ENCODE assay signal across 1 cellular context in the genomic region with DNA sequence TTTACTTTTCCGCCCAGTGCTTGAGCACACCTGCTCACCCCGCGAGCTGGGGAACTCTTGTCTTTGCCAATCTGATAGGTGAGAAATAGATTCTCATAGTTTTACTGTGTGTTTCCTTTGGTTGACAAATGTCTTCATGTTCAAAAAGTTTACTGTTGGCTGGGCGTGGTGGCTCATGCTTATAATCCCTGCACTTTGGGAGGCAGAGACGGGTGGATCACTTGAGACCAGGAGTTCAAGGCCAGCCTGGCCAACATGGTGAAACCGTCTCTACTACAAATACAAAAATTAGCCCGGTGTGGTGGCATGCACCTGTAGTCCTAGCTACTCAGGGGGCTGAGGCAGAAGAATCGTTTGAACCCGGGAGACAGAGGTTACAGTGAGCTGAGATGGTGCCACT.
TF ChIP-seq lines count a peak whose summit lies in the region.

No MANE protein-coding gene starts in this region.

TF ChIP-seq in HepG2, 621 proteins besides CTCF, POLR2A, EP300 and RAD21 (continued from another document and continues in another):
- no peak for TF ChIP-seq SP2 (CRISPR knock-in tag; IDR thresholded peaks at IDR 0.05)
- TF ChIP-seq, protein P1, sequence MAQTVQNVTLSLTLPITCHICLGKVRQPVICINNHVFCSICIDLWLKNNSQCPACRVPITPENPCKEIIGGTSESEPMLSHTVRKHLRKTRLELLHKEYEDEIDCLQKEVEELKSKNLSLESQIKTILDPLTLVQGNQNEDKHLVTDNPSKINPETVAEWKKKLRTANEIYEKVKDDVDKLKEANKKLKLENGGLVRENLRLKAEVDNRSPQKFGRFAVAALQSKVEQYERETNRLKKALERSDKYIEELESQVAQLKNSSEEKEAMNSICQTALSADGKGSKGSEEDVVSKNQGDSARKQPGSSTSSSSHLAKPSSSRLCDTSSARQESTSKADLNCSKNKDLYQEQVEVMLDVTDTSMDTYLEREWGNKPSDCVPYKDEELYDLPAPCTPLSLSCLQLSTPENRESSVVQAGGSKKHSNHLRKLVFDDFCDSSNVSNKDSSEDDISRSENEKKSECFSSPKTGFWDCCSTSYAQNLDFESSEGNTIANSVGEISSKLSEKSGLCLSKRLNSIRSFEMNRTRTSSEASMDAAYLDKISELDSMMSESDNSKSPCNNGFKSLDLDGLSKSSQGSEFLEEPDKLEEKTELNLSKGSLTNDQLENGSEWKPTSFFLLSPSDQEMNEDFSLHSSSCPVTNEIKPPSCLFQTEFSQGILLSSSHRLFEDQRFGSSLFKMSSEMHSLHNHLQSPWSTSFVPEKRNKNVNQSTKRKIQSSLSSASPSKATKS (CRISPR knock-in tag; IDR thresholded peaks at IDR 0.05), result no peak
- TF ChIP-seq, protein P2, sequence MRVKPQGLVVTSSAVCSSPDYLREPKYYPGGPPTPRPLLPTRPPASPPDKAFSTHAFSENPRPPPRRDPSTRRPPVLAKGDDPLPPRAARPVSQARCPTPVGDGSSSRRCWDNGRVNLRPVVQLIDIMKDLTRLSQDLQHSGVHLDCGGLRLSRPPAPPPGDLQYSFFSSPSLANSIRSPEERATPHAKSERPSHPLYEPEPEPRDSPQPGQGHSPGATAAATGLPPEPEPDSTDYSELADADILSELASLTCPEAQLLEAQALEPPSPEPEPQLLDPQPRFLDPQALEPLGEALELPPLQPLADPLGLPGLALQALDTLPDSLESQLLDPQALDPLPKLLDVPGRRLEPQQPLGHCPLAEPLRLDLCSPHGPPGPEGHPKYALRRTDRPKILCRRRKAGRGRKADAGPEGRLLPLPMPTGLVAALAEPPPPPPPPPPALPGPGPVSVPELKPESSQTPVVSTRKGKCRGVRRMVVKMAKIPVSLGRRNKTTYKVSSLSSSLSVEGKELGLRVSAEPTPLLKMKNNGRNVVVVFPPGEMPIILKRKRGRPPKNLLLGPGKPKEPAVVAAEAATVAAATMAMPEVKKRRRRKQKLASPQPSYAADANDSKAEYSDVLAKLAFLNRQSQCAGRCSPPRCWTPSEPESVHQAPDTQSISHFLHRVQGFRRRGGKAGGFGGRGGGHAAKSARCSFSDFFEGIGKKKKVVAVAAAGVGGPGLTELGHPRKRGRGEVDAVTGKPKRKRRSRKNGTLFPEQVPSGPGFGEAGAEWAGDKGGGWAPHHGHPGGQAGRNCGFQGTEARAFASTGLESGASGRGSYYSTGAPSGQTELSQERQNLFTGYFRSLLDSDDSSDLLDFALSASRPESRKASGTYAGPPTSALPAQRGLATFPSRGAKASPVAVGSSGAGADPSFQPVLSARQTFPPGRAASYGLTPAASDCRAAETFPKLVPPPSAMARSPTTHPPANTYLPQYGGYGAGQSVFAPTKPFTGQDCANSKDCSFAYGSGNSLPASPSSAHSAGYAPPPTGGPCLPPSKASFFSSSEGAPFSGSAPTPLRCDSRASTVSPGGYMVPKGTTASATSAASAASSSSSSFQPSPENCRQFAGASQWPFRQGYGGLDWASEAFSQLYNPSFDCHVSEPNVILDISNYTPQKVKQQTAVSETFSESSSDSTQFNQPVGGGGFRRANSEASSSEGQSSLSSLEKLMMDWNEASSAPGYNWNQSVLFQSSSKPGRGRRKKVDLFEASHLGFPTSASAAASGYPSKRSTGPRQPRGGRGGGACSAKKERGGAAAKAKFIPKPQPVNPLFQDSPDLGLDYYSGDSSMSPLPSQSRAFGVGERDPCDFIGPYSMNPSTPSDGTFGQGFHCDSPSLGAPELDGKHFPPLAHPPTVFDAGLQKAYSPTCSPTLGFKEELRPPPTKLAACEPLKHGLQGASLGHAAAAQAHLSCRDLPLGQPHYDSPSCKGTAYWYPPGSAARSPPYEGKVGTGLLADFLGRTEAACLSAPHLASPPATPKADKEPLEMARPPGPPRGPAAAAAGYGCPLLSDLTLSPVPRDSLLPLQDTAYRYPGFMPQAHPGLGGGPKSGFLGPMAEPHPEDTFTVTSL (CRISPR knock-in tag; IDR thresholded peaks at IDR 0.05; ENCODE audit: borderline replicate concordance), result no peak; the same call in 1 of the 2 replicates
- TF ChIP-seq, protein P3, sequence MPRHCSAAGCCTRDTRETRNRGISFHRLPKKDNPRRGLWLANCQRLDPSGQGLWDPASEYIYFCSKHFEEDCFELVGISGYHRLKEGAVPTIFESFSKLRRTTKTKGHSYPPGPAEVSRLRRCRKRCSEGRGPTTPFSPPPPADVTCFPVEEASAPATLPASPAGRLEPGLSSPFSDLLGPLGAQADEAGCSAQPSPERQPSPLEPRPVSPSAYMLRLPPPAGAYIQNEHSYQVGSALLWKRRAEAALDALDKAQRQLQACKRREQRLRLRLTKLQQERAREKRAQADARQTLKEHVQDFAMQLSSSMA (CRISPR knock-in tag; IDR thresholded peaks at IDR 0.05), result no peak
- 0 out of 2 replicates have a peak, but pooled peaks have one; percentile 26 for TF ChIP-seq RXRB (CRISPR knock-in tag; IDR thresholded peaks at IDR 0.05; ENCODE audit: borderline replicate concordance)
- no peak for TF ChIP-seq ARNT (IDR thresholded peaks at IDR 0.05)
- peak; percentile 41; the same call in 1 of the 2 replicates for TF ChIP-seq GATAD2A (CRISPR knock-in tag; IDR thresholded peaks at IDR 0.05)
- TF ChIP-seq DPF2 (CRISPR knock-in tag; IDR thresholded peaks at IDR 0.05; ENCODE audit: borderline replicate concordance, low read depth), result 0 out of 2 replicates have a peak, but pooled peaks have one; percentile 28
- no peak for TF ChIP-seq CC2D1A (CRISPR knock-in tag; IDR thresholded peaks at IDR 0.05)
- TF ChIP-seq PITX1 (CRISPR knock-in tag; IDR thresholded peaks at IDR 0.05), result peak; percentile 83; the same call in 1 of the 2 replicates
- TF ChIP-seq ZNF17 (CRISPR knock-in tag; IDR thresholded peaks at IDR 0.05), result no peak
- TF ChIP-seq, protein P4, sequence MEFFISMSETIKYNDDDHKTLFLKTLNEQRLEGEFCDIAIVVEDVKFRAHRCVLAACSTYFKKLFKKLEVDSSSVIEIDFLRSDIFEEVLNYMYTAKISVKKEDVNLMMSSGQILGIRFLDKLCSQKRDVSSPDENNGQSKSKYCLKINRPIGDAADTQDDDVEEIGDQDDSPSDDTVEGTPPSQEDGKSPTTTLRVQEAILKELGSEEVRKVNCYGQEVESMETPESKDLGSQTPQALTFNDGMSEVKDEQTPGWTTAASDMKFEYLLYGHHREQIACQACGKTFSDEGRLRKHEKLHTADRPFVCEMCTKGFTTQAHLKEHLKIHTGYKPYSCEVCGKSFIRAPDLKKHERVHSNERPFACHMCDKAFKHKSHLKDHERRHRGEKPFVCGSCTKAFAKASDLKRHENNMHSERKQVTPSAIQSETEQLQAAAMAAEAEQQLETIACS (CRISPR knock-in tag; IDR thresholded peaks at IDR 0.05), result no peak
- TF ChIP-seq NONO (IDR thresholded peaks at IDR 0.05), result no peak
- TF ChIP-seq NONO (CRISPR knock-in tag; conservative IDR thresholded peaks at IDR 0.05), result 0 out of 2 replicates have a peak, but pooled peaks have one; percentile 24
- TF ChIP-seq ATRX (CRISPR knock-in tag; IDR thresholded peaks at IDR 0.05; ENCODE audit: borderline replicate concordance), result no peak
- no peak for TF ChIP-seq ZNF891 (CRISPR knock-in tag; IDR thresholded peaks at IDR 0.05)
- 0 out of 2 replicates have a peak, but pooled peaks have one; percentile 33 for TF ChIP-seq ZNF644 (CRISPR knock-in tag; IDR thresholded peaks at IDR 0.05; ENCODE audit: low read depth)
- TF ChIP-seq, protein P5, sequence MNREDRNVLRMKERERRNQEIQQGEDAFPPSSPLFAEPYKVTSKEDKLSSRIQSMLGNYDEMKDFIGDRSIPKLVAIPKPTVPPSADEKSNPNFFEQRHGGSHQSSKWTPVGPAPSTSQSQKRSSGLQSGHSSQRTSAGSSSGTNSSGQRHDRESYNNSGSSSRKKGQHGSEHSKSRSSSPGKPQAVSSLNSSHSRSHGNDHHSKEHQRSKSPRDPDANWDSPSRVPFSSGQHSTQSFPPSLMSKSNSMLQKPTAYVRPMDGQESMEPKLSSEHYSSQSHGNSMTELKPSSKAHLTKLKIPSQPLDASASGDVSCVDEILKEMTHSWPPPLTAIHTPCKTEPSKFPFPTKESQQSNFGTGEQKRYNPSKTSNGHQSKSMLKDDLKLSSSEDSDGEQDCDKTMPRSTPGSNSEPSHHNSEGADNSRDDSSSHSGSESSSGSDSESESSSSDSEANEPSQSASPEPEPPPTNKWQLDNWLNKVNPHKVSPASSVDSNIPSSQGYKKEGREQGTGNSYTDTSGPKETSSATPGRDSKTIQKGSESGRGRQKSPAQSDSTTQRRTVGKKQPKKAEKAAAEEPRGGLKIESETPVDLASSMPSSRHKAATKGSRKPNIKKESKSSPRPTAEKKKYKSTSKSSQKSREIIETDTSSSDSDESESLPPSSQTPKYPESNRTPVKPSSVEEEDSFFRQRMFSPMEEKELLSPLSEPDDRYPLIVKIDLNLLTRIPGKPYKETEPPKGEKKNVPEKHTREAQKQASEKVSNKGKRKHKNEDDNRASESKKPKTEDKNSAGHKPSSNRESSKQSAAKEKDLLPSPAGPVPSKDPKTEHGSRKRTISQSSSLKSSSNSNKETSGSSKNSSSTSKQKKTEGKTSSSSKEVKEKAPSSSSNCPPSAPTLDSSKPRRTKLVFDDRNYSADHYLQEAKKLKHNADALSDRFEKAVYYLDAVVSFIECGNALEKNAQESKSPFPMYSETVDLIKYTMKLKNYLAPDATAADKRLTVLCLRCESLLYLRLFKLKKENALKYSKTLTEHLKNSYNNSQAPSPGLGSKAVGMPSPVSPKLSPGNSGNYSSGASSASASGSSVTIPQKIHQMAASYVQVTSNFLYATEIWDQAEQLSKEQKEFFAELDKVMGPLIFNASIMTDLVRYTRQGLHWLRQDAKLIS (CRISPR knock-in tag; IDR thresholded peaks at IDR 0.05), result no peak
- TF ChIP-seq, protein P6, sequence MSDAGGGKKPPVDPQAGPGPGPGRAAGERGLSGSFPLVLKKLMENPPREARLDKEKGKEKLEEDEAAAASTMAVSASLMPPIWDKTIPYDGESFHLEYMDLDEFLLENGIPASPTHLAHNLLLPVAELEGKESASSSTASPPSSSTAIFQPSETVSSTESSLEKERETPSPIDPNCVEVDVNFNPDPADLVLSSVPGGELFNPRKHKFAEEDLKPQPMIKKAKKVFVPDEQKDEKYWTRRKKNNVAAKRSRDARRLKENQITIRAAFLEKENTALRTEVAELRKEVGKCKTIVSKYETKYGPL (CRISPR knock-in tag; IDR thresholded peaks at IDR 0.05), result no peak
- no peak for TF ChIP-seq SRY (CRISPR knock-in tag; IDR thresholded peaks at IDR 0.05)
- TF ChIP-seq, protein P7, sequence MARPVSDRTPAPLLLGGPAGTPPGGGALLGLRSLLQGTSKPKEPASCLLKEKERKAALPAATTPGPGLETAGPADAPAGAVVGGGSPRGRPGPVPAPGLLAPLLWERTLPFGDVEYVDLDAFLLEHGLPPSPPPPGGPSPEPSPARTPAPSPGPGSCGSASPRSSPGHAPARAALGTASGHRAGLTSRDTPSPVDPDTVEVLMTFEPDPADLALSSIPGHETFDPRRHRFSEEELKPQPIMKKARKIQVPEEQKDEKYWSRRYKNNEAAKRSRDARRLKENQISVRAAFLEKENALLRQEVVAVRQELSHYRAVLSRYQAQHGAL (CRISPR knock-in tag; IDR thresholded peaks at IDR 0.05; ENCODE audit: not compliant biosample characterization), result no peak
- TF ChIP-seq PRMT3 (CRISPR knock-in tag; IDR thresholded peaks at IDR 0.05; ENCODE audit: borderline replicate concordance, low read depth), result no peak
- TF ChIP-seq MTA1 (CRISPR knock-in tag; IDR thresholded peaks at IDR 0.05; ENCODE audit: borderline replicate concordance), result no peak
- no peak for TF ChIP-seq KAT2B (IDR thresholded peaks at IDR 0.05; ENCODE audit: borderline replicate concordance, low read depth, low read length)
- TF ChIP-seq HOXA7 (CRISPR knock-in tag; IDR thresholded peaks at IDR 0.05), result no peak
- peak; percentile 50; the same call in 1 of the 2 replicates for TF ChIP-seq HHEX (CRISPR knock-in tag; IDR thresholded peaks at IDR 0.05)
- TF ChIP-seq, protein P8, sequence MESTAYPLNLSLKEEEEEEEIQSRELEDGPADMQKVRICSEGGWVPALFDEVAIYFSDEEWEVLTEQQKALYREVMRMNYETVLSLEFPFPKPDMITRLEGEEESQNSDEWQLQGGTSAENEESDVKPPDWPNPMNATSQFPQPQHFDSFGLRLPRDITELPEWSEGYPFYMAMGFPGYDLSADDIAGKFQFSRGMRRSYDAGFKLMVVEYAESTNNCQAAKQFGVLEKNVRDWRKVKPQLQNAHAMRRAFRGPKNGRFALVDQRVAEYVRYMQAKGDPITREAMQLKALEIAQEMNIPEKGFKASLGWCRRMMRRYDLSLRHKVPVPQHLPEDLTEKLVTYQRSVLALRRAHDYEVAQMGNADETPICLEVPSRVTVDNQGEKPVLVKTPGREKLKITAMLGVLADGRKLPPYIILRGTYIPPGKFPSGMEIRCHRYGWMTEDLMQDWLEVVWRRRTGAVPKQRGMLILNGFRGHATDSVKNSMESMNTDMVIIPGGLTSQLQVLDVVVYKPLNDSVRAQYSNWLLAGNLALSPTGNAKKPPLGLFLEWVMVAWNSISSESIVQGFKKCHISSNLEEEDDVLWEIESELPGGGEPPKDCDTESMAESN (CRISPR knock-in tag; conservative IDR thresholded peaks at IDR 0.05), result no peak
- no peak for TF ChIP-seq REL (CRISPR knock-in tag; conservative IDR thresholded peaks at IDR 0.05)
- TF ChIP-seq DMAP1 (CRISPR knock-in tag; IDR thresholded peaks at IDR 0.05), result no peak
- no peak for TF ChIP-seq ZNF775 (CRISPR knock-in tag; IDR thresholded peaks at IDR 0.05; ENCODE audit: borderline replicate concordance)
- TF ChIP-seq, protein P9, sequence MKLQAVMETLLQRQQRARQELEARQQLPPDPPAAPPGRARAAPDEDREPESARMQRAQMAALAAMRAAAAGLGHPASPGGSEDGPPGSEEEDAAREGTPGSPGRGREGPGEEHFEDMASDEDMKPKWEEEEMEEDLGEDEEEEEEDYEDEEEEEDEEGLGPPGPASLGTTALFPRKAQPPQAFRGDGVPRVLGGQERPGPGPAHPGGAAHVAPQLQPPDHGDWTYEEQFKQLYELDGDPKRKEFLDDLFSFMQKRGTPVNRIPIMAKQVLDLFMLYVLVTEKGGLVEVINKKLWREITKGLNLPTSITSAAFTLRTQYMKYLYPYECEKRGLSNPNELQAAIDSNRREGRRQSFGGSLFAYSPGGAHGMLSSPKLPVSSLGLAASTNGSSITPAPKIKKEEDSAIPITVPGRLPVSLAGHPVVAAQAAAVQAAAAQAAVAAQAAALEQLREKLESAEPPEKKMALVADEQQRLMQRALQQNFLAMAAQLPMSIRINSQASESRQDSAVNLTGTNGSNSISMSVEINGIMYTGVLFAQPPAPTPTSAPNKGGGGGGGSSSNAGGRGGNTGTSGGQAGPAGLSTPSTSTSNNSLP (IDR thresholded peaks at IDR 0.05; ENCODE audit: low read depth, low read length), result no peak
- peak; percentile 77 for TF ChIP-seq SP5 (CRISPR knock-in tag; IDR thresholded peaks at IDR 0.05; ENCODE audit: borderline replicate concordance, low read depth)
- TF ChIP-seq NBN (conservative IDR thresholded peaks at IDR 0.05), result no peak
- peak; percentile 40; the same call in 1 of the 2 replicates for TF ChIP-seq SAP130 (CRISPR knock-in tag; IDR thresholded peaks at IDR 0.05; ENCODE audit: low read depth)
- peak; percentile 42; the same call in 1 of the 2 replicates for TF ChIP-seq HNF4G (IDR thresholded peaks at IDR 0.05; ENCODE audit: borderline replicate concordance, low read depth, low read length)
- no peak for TF ChIP-seq HNF4G (CRISPR knock-in tag; IDR thresholded peaks at IDR 0.05; ENCODE audit: borderline replicate concordance, low read depth)
- no peak for TF ChIP-seq SUZ12 (IDR thresholded peaks at IDR 0.05; ENCODE audit: low read depth, low read length)
- peak; percentile 37; the same call in 1 of the 2 replicates for TF ChIP-seq RXRA (CRISPR knock-in tag; IDR thresholded peaks at IDR 0.05)
- no peak for TF ChIP-seq FOXP1 (IDR thresholded peaks at IDR 0.05)
- TF ChIP-seq FOXP1 (CRISPR knock-in tag; IDR thresholded peaks at IDR 0.05), result peak; percentile 46; the same call in 1 of the 2 replicates
- TF ChIP-seq SALL1 (CRISPR knock-in tag; IDR thresholded peaks at IDR 0.05), result peak; percentile 64
- no peak for TF ChIP-seq MYC (CRISPR knock-in tag; IDR thresholded peaks at IDR 0.05; ENCODE audit: borderline replicate concordance)
